ENCODE assay signal across 8 cellular contexts in the genomic region with DNA sequence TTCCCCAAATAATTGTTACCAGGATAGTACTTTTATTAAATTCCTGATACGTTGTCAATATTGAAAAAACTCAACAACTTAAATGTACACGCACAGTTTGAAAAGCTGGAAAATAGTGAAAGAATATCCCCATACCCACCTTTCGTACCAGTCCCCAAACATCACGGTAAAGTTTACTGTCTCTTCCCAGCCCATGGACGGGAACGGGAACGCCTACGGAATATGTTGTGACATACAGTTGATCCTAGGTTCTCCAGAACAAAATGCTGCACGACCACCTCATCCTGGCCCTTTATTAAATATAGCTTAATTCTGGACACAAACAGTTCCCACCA. TPM values are rescaled to one million over a fixed set of nuclear protein-coding genes. Genes with fewer than 3 reads are reported as not detected.
DNase-seq lines count a peak whose midpoint lies in the region; ATAC-seq, FAIRE-seq and TF ChIP-seq lines count a peak whose summit lies in the region.

No MANE protein-coding gene starts in this region.

- H3K27ac Mint-ChIP-seq in activated naive CD4-positive, alpha-beta T cell treated with anti-CD3 and anti-CD28 coated beads, Interleukin-2, amount 10 ng/mL, durations not matched to agents 7 days and 5 days = peak overlapping the region; percentile 84
- peak overlapping the region; percentile 86 for H3K27ac Mint-ChIP-seq in activated naive CD8-positive, alpha-beta T cell treated with anti-CD3 and anti-CD28 coated beads, Interleukin-2, amount 50 U/mL, for 24 hours

- H3K4me3 Mint-ChIP-seq in activated naive CD4-positive, alpha-beta T cell treated with anti-CD3 and anti-CD28 coated beads, Interleukin-2, amount 10 ng/mL, durations not matched to agents 7 days and 5 days = peak overlapping the region; percentile 88
- H3K4me3 Mint-ChIP-seq in activated naive CD8-positive, alpha-beta T cell treated with anti-CD3 and anti-CD28 coated beads, Interleukin-2, amount 50 U/mL, for 24 hours = peak overlapping the region; percentile 88

- no peak for TF ChIP-seq CTCF in kidney (IDR thresholded peaks at IDR 0.05; ENCODE audit: borderline replicate concordance, extremely low read depth, insufficient read depth)

- no peaks in the 10 kb centered on the region for H3K27me3 Mint-ChIP-seq in activated naive CD4-positive, alpha-beta T cell treated with anti-CD3 and anti-CD28 coated beads, Interleukin-2, amount 10 ng/mL, durations not matched to agents 7 days and 5 days
- no peaks in the 10 kb centered on the region for H3K27me3 Mint-ChIP-seq in activated naive CD8-positive, alpha-beta T cell treated with anti-CD3 and anti-CD28 coated beads, Interleukin-2, amount 50 U/mL, for 24 hours

- DNase-seq in activated naive CD4-positive, alpha-beta T cell treated with anti-CD3 and anti-CD28 coated beads, Interleukin-2, amount 10 ng/mL, durations not matched to agents 7 days and 5 days = no peak
- DNase-seq in activated naive CD4-positive, alpha-beta T cell treated with Interleukin-2 at 50 U/mL for 16 hours = no peak
- no peak for DNase-seq in activated naive CD8-positive, alpha-beta T cell treated with anti-CD3 and anti-CD28 coated beads, Interleukin-2, amount 50 U/mL, for 24 hours
- DNase-seq in kidney (no peak), globus pallidus (ENCODE audit: low spot score) (no peak), HT-29 (ENCODE audit: low spot score) (no peak)

- H3K9me3 ChIP-seq in kidney (ENCODE audit: control insufficient read depth in 1 of 2, low read length in 2 of 2) = no peaks in the 10 kb centered on the region

- peaks cover 3 to 4% of the 10 kb centered on the region in 2 donors for H3K4me1 ChIP-seq in kidney (ENCODE audit: control insufficient read depth in 1 of 2, insufficient read depth in 1 of 2, low read depth in 1 of 2, low read length in 2 of 2)

- H3K9me3 Mint-ChIP-seq in activated naive CD4-positive, alpha-beta T cell treated with anti-CD3 and anti-CD28 coated beads, Interleukin-2, amount 10 ng/mL, durations not matched to agents 7 days and 5 days = no peaks in the 10 kb centered on the region
- no peaks in the 10 kb centered on the region for H3K9me3 Mint-ChIP-seq in activated naive CD8-positive, alpha-beta T cell treated with anti-CD3 and anti-CD28 coated beads, Interleukin-2, amount 50 U/mL, for 24 hours

- peak overlapping the region; percentile 72 to 88 for H3K4me3 ChIP-seq in kidney (ENCODE audit: low read length in 2 of 2)

- H3K4me1 Mint-ChIP-seq in activated naive CD4-positive, alpha-beta T cell treated with anti-CD3 and anti-CD28 coated beads, Interleukin-2, amount 10 ng/mL, durations not matched to agents 7 days and 5 days = peaks cover 26% of the 10 kb centered on the region
- peaks cover 24% of the 10 kb centered on the region for H3K4me1 Mint-ChIP-seq in activated naive CD8-positive, alpha-beta T cell treated with anti-CD3 and anti-CD28 coated beads, Interleukin-2, amount 50 U/mL, for 24 hours

- peaks cover 12% of the 10 kb centered on the region for H3K36me3 Mint-ChIP-seq in activated naive CD4-positive, alpha-beta T cell treated with anti-CD3 and anti-CD28 coated beads, Interleukin-2, amount 10 ng/mL, durations not matched to agents 7 days and 5 days
- H3K36me3 Mint-ChIP-seq in activated naive CD8-positive, alpha-beta T cell treated with anti-CD3 and anti-CD28 coated beads, Interleukin-2, amount 50 U/mL, for 24 hours (ENCODE audit: low read depth) = peaks cover 7% of the 10 kb centered on the region

- no peaks in the 10 kb centered on the region for H3K36me3 ChIP-seq in kidney (ENCODE audit: control insufficient read depth in 1 of 2, insufficient read depth in 2 of 2, low read length in 2 of 2)

- peak overlapping the region; percentile 2 to 70 for H3K9ac ChIP-seq in kidney (ENCODE audit: low read length in 2 of 2)

- no peak for FAIRE-seq in kidney (lab: Jason Lieb, UNC)

- peak; percentile 9 for ATAC-seq in activated naive CD8-positive, alpha-beta T cell treated with anti-CD3 and anti-CD28 coated beads, Interleukin-2, amount 50 U/mL, for 24 hours
- ATAC-seq in HG03025 (IDR thresholded peaks at IDR 0.05; ENCODE audit: low FRiP score, unreplicated experiment) = no peak

- CTCF ChIA-PET in activated naive CD4-positive, alpha-beta T cell treated with anti-CD3 and anti-CD28 coated beads, Interleukin-2, amount 10 ng/mL, durations not matched to agents 7 days and 5 days (lab: Charles Lee) = interaction anchor here (0.8 kb wide), 1 partner anchor 8 kb away, joined by 3 read pairs; no protein-coding TSS in a partner anchor

- peak overlapping the region; percentile 16 to 76 for H3K27ac ChIP-seq in kidney (ENCODE audit: low read depth in 2 of 2, low read length in 2 of 2)
- peak overlapping the region; percentile 72 for H3K27ac ChIP-seq in temporal lobe (ENCODE audit: low read depth, low read length)

- intact Hi-C loops in kidney (cut with DNase I) = no loop called here

RNA-seq across cellular contexts. Expression of gene BCAP29, which starts 0.5 kb away (rescaled TPM):
- total RNA-seq in kidney (50.2 TPM), temporal lobe (35.7 TPM)
- polyA plus RNA-seq in kidney (ENCODE audit: insufficient read depth, low read depth, low replicate concordance) = 31.2 TPM
- total RNA-seq in HT-29 (2014; rRNA removed; shearing (Covaris generic)) = 8.6 and 13.9 TPM in 2 replicates

RNA-seq across cellular contexts. Expression of gene DUS4L, which starts 15.7 kb away (rescaled TPM):
- total RNA-seq in kidney (8.4 TPM), temporal lobe (9.8 TPM)
- 7.3 TPM for polyA plus RNA-seq in kidney (ENCODE audit: insufficient read depth, low read depth, low replicate concordance)
- total RNA-seq in HT-29 (2014; rRNA removed; shearing (Covaris generic)) = 8.8 and 13.3 TPM in 2 replicates

RNA-seq across cellular contexts. Expression of gene COG5, which starts 15.8 kb away (rescaled TPM):
- total RNA-seq in kidney (45.7 TPM), temporal lobe (26.3 TPM)
- 8.6 TPM for polyA plus RNA-seq in kidney (ENCODE audit: insufficient read depth, low read depth, low replicate concordance)
- total RNA-seq in HT-29 (2014; rRNA removed; shearing (Covaris generic)) = 49.6 and 58.0 TPM in 2 replicates
